ENCODE assay signal across 8 cellular contexts in the genomic region with DNA sequence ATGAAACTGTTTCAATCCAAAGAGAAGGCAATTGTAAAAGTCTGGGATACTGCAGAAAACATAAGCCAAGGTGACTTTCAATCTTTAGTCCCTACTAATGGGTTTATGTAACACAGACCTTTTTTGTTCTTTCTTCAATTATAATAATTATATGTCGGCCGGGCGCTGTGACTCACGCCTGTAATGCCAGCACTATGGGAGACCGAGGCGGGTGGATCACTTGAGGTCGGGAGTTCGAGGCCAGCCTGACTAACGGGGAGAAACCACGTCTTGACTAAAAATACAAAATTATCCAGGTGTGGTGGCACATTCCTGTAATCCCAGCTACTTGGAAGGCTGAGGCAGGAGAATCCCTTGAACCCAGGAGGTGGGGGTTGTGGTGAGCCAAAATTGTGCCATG.
"Had no signal": no experiment of that assay in that cellular context is flagged by ENCODE, and none has a peak within 500 bp of the region (broad histone marks: within the 10 kb centered on the region; RNA-seq: fewer than 3 reads in every experiment).

No MANE protein-coding gene starts in this region.

- ATAC-seq: GM23338, HCT116 had no signal

- H3K4me2 ChIP-seq: GM23338 had no signal

- DNase-seq: GM23248, GOT3, H7, H9, HCEC 1CT, HFFc6 had no signal

- H3K9ac ChIP-seq: GM23248 had no signal

- H3K4me3 ChIP-seq: GM23248, GM23338 had no signal

- H3K27ac ChIP-seq: GM23248 had no signal

- H2AFZ ChIP-seq: GM23248, GM23338 had no signal
